8 cellular contexts compared by ENCODE assay signal in genomic region chr5:95892784-95893354, GRCh38.
DNase-seq lines count a peak whose midpoint lies in the region; ATAC-seq and TF ChIP-seq lines count a peak whose summit lies in the region.

No MANE protein-coding gene starts in this region.

- no peaks in the 10 kb centered on the region for H3K27me3 ChIP-seq in dorsolateral prefrontal cortex
- no peaks in the 10 kb centered on the region for H3K27me3 ChIP-seq in sigmoid colon

- H3K4me3 Mint-ChIP-seq in activated T-cell treated with anti-CD3 and anti-CD28 coated beads, Interleukin-2, amount 50 U/mL, for 72 hours, result no peak overlapping the region
- H3K4me3 Mint-ChIP-seq in nephron progenitor cell, result no peak overlapping the region
- H3K4me3 Mint-ChIP-seq in T-helper 2 cell treated with Interferon-gamma antibody and Interleukin-4, amounts not matched to agents 5 μg/mL and 100 μg/mL, for 36 hours, result no peak overlapping the region

- H3K9me3 Mint-ChIP-seq in activated T-cell treated with anti-CD3 and anti-CD28 coated beads, Interleukin-2, amount 50 U/mL, for 72 hours, result no peaks in the 10 kb centered on the region
- H3K9me3 Mint-ChIP-seq in nephron progenitor cell, result no peaks in the 10 kb centered on the region
- no peaks in the 10 kb centered on the region for H3K9me3 Mint-ChIP-seq in T-helper 2 cell treated with Interferon-gamma antibody and Interleukin-4, amounts not matched to agents 5 μg/mL and 100 μg/mL, for 36 hours

- intact Hi-C loops in dorsolateral prefrontal cortex (cut with DNase I), result no loop called here
- intact Hi-C loops in sigmoid colon (cut with DNase I), result no loop called here

- peaks cover 11 to 18% of the 10 kb centered on the region in 2 donors for H3K36me3 Mint-ChIP-seq in activated T-cell treated with anti-CD3 and anti-CD28 coated beads, Interleukin-2, amount 50 U/mL, for 72 hours (ENCODE audit: insufficient read depth in 2 of 2)
- peaks cover 52% of the 10 kb centered on the region for H3K36me3 Mint-ChIP-seq in nephron progenitor cell (ENCODE audit: low read depth)
- peaks cover 12% of the 10 kb centered on the region for H3K36me3 Mint-ChIP-seq in T-helper 2 cell treated with Interferon-gamma antibody and Interleukin-4, amounts not matched to agents 5 μg/mL and 100 μg/mL, for 36 hours (ENCODE audit: low read depth)

- H3K27ac ChIP-seq in dorsolateral prefrontal cortex (peak overlapping the region in 25 of 59 donors; percentile 3 to 93 (median 38)), sigmoid colon (no peak overlapping the region)

- H3K9me3 ChIP-seq in sigmoid colon, result no peaks in the 10 kb centered on the region

- no peak for TF ChIP-seq EP300 in sigmoid colon (IDR thresholded peaks at IDR 0.05)

- ATAC-seq in activated T-cell treated with anti-CD3 and anti-CD28 coated beads, Interleukin-2, amount 50 U/mL, for 72 hours (replicated peaks in 1 of 2), result no peak
- ATAC-seq in HG02763 (IDR thresholded peaks at IDR 0.05; ENCODE audit: unreplicated experiment), result peak; percentile 51

- peak in 55 of 56 donors; percentile 25 to 75 (median 49) for TF ChIP-seq CTCF in dorsolateral prefrontal cortex (IDR thresholded peaks at IDR 0.05 in 54 of 56, conservative IDR thresholded peaks at IDR 0.05 in 2 of 56; ENCODE audit: low read depth in 1 of 56, partially characterized antibody in 56 of 56)
- TF ChIP-seq CTCF in nephron progenitor cell (IDR thresholded peaks at IDR 0.05), result peak; percentile 23
- TF ChIP-seq CTCF in sigmoid colon (IDR thresholded peaks at IDR 0.05), result peak in 1 of 4 experiments; percentile 32

- WGBS in sigmoid colon, 2 donors, result 81 to 95% methylated on average over 5 of the region's 5 CpGs

- H3K4me3 ChIP-seq in dorsolateral prefrontal cortex (no peak overlapping the region), sigmoid colon (no peak overlapping the region)

- H3K4me1 Mint-ChIP-seq in activated T-cell treated with anti-CD3 and anti-CD28 coated beads, Interleukin-2, amount 50 U/mL, for 72 hours (ENCODE audit: low read depth), result peaks cover 13% of the 10 kb centered on the region
- peaks cover 18% of the 10 kb centered on the region for H3K4me1 Mint-ChIP-seq in nephron progenitor cell
- H3K4me1 Mint-ChIP-seq in T-helper 2 cell treated with Interferon-gamma antibody and Interleukin-4, amounts not matched to agents 5 μg/mL and 100 μg/mL, for 36 hours (ENCODE audit: low read depth), result peaks cover 6% of the 10 kb centered on the region

- no peaks in the 10 kb centered on the region for H3K4me1 ChIP-seq in sigmoid colon

- DNase-seq in activated T-cell treated with anti-CD3 and anti-CD28 coated beads, Interleukin-2, amount 50 U/mL, for 72 hours, result peak; percentile 25 to 33
- DNase-seq in activated T-cell treated with anti-CD3 and anti-CD28 coated beads, Interleukin-2, amount 50 U/mL, for 1 hour, result no peak
- DNase-seq in RPMI8226, result peak; percentile 71
- no peak for DNase-seq in dorsolateral prefrontal cortex
- DNase-seq in nephron progenitor cell, result no peak
- DNase-seq in sigmoid colon, result no peak
- no peak for DNase-seq in T-helper 2 cell treated with Interferon-gamma antibody and Interleukin-4, amounts not matched to agents 5 μg/mL and 100 μg/mL, for 36 hours (ENCODE audit: low spot score)

- peaks cover 4 to 76% (median 11%) of the 10 kb centered on the region in 4 donors for H3K36me3 ChIP-seq in sigmoid colon

- TF ChIP-seq POLR2A in sigmoid colon (IDR thresholded peaks at IDR 0.05), result no peak

- no peaks in the 10 kb centered on the region for H3K27me3 Mint-ChIP-seq in activated T-cell treated with anti-CD3 and anti-CD28 coated beads, Interleukin-2, amount 50 U/mL, for 72 hours (ENCODE audit: low read depth)
- H3K27me3 Mint-ChIP-seq in nephron progenitor cell (ENCODE audit: low read depth, poor library complexity), result no peaks in the 10 kb centered on the region
- no peaks in the 10 kb centered on the region for H3K27me3 Mint-ChIP-seq in T-helper 2 cell treated with Interferon-gamma antibody and Interleukin-4, amounts not matched to agents 5 μg/mL and 100 μg/mL, for 36 hours (ENCODE audit: low read depth)

- H3K27ac Mint-ChIP-seq in activated T-cell treated with anti-CD3 and anti-CD28 coated beads, Interleukin-2, amount 50 U/mL, for 72 hours, result no peak overlapping the region
- H3K27ac Mint-ChIP-seq in nephron progenitor cell, result no peak overlapping the region
- H3K27ac Mint-ChIP-seq in T-helper 2 cell treated with Interferon-gamma antibody and Interleukin-4, amounts not matched to agents 5 μg/mL and 100 μg/mL, for 36 hours, result no peak overlapping the region

Comparison
In these comparisons a context has a peak if more than half of its experiments do, and no peak if none do; other contexts are left out.
1. DNase-seq: peak in activated T-cell treated with anti-CD3 and anti-CD28 coated beads, Interleukin-2, amount 50 U/mL, for 72 hours (2 of 2) and RPMI8226 (single experiment); none in activated T-cell treated with anti-CD3 and anti-CD28 coated beads, Interleukin-2, amount 50 U/mL, for 1 hour (single experiment), dorsolateral prefrontal cortex (0 of 10), nephron progenitor cell (single experiment), sigmoid colon (single experiment) and T-helper 2 cell treated with Interferon-gamma antibody and Interleukin-4, amounts not matched to agents 5 μg/mL and 100 μg/mL, for 36 hours (single experiment).